20 cellular contexts compared by ENCODE assay signal in the genomic region with DNA sequence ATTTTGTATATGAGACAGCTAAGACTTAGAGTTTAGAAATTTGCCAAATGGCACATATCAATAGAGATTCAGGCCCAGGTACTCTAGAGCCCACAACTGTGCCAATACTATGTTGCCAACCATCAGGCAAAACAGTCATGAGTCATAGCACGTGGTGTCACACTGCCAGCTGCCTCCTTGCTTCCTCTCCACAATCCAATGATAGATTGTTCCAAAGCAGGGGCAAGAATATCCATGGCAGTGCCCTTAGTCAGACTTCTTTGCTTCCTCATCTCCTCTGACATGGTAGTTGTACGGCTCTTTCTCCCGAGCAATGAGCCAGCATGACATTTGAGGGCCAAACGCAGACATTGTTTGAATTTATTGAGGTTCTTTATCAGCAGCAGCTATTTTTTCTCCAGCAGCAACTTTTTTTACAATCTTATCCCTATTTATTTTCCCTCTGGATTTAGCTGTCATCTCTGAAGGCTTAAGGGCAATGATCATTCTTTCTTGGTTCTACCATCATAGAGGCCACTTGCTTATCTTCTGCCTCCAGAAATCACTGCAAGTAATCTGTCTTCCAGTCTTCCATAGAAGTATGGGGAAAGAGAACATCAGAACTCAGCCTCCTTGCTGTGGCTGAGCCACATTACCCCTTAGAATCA.
DNase-seq lines count a peak whose midpoint lies in the region; ATAC-seq, FAIRE-seq and TF ChIP-seq lines count a peak whose summit lies in the region.
"Had no signal": no experiment of that assay in that cellular context is flagged by ENCODE, and none has a peak within 500 bp of the region (broad histone marks: within the 10 kb centered on the region; RNA-seq: fewer than 3 reads in every experiment).

No MANE protein-coding gene starts in this region.

- FAIRE-seq in endothelial cell of umbilical vein (lab: Jason Lieb, UNC), result no peak
- FAIRE-seq: frontal cortex, HepG2 had no signal

- POLR2A ChIA-PET in endothelial cell of umbilical vein (lab: Charles Lee), result no interaction called here

- H3K4me3 Mint-ChIP-seq in nephron, result no peak overlapping the region
- H3K4me3 Mint-ChIP-seq: neural crest cell, T-helper 17 cell had no signal

- no peaks in the 10 kb centered on the region for H3K27me3 ChIP-seq in MG63
- H3K27me3 ChIP-seq in endothelial cell of umbilical vein (ENCODE audit: control insufficient read depth in 2 of 2, insufficient read depth in 2 of 2, low read length in 2 of 2), result no peaks in the 10 kb centered on the region
- H3K27me3 ChIP-seq: BE2C had no signal

- H4K20me1 ChIP-seq in endothelial cell of umbilical vein (replicated peaks; ENCODE audit: control insufficient read depth, extremely low read depth, insufficient read depth, low read length), result no peaks in the 10 kb centered on the region

- H3K27me3 Mint-ChIP-seq in nephron (ENCODE audit: low read depth), result no peaks in the 10 kb centered on the region

- H3K27ac ChIP-seq in endothelial cell of umbilical vein (ENCODE audit: insufficient read depth, low read depth, low read length), result no peak overlapping the region
- H3K27ac ChIP-seq in substantia nigra (ENCODE audit: low read depth, low read length, poor library complexity, severe bottlenecking), result no peak overlapping the region

- H3K79me2 ChIP-seq in endothelial cell of umbilical vein (ENCODE audit: control insufficient read depth, insufficient read depth, low read length), result no peaks in the 10 kb centered on the region

- H3K36me3 ChIP-seq in MG63, result no peaks in the 10 kb centered on the region
- no peaks in the 10 kb centered on the region for H3K36me3 ChIP-seq in endothelial cell of umbilical vein (ENCODE audit: control insufficient read depth in 2 of 2, extremely low read depth in 1 of 2, insufficient read depth in 2 of 2, low read length in 2 of 2)
- H3K36me3 ChIP-seq: BE2C had no signal

- TF ChIP-seq POLR2A in endothelial cell of umbilical vein (IDR thresholded peaks at IDR 0.05; ENCODE audit: low read depth, low read length), result no peak

- no peaks in the 10 kb centered on the region for H3K9me3 Mint-ChIP-seq in nephron
- H3K9me3 Mint-ChIP-seq: neural crest cell had no signal

- no peaks in the 10 kb centered on the region for H3K36me3 Mint-ChIP-seq in nephron (ENCODE audit: low read depth)

- H3K9me1 ChIP-seq in endothelial cell of umbilical vein (replicated peaks; ENCODE audit: control insufficient read depth, extremely low read depth, insufficient read depth, low read length), result no peaks in the 10 kb centered on the region

- H2AFZ ChIP-seq in endothelial cell of umbilical vein (ENCODE audit: low read depth, low read length), result no peak overlapping the region

- H3K4me1 Mint-ChIP-seq in nephron, result peaks cover 47% of the 10 kb centered on the region
- H3K4me1 Mint-ChIP-seq: neural crest cell had no signal

- DNase-seq in ELR (ENCODE audit: low read depth) (peak; percentile 17), MG63 (peak; percentile 73), endothelial cell of umbilical vein (ENCODE audit: low read depth, low spot score) (peak; percentile 12), substantia nigra (lab: John Stamatoyannopoulos, UW) (no peak), NCI-H1930 (lab: John Stamatoyannopoulos, UW) (no peak)
- DNase-seq: activated CD8-positive, alpha-beta memory T cell treated with anti-CD3 and anti-CD28 coated beads, Interleukin-2, amount 50 U/mL, for 4 hours; activated naive CD4-positive, alpha-beta T cell; BE2C; DMS79 treated with DMSO at 0.1 percent for 48 hours; GOT3; NCI-H2107; right cardiac atrium; Right ventricle myocardium superior; T-helper 17 cell had no signal

- intact Hi-C loops in endothelial cell of umbilical vein (cut with micrococcal nuclease), result no loop called here

- no TSS peak for BruUV-seq in endothelial cell of umbilical vein (replicated peaks; lab: Mats Ljungman, UMichigan)

- no peak for ATAC-seq in HG03159 (IDR thresholded peaks at IDR 0.05; ENCODE audit: unreplicated experiment)
- no peak for ATAC-seq in GM18870 (IDR thresholded peaks at IDR 0.05; ENCODE audit: unreplicated experiment)
- ATAC-seq: HepG2, right cardiac atrium, T-helper 17 cell had no signal

- peak overlapping the region; percentile 46 to 76 (median 62) for H3K27ac Mint-ChIP-seq in nephron
- H3K27ac Mint-ChIP-seq: T-helper 17 cell had no signal

- no peaks in the 10 kb centered on the region for H3K9me3 ChIP-seq in MG63
- H3K9me3 ChIP-seq in endothelial cell of umbilical vein (replicated peaks; ENCODE audit: control insufficient read depth, insufficient read depth, low read length), result no peaks in the 10 kb centered on the region
- H3K9me3 ChIP-seq: BE2C had no signal

- H3K4me2 ChIP-seq in endothelial cell of umbilical vein (ENCODE audit: insufficient read depth, low read length), result no peak overlapping the region

- CTCF ChIA-PET in endothelial cell of umbilical vein (lab: Charles Lee), result no interaction called here

- H3K4me1 ChIP-seq in endothelial cell of umbilical vein (ENCODE audit: control insufficient read depth, extremely low read depth, insufficient read depth, low read length), result no peaks in the 10 kb centered on the region
- H3K4me1 ChIP-seq: BE2C had no signal

- H3K4me3 ChIP-seq in MG63, result no peak overlapping the region
- H3K4me3 ChIP-seq in endothelial cell of umbilical vein (replicated peaks in 1 of 3; ENCODE audit: insufficient read depth in 1 of 3, low read depth in 1 of 3, low read length in 3 of 3), result no peak overlapping the region

- TF ChIP-seq CTCF in endothelial cell of umbilical vein (IDR thresholded peaks at IDR 0.05; ENCODE audit: extremely low read depth in 1 of 2, insufficient read depth in 1 of 2, low read depth in 1 of 2, low read length in 2 of 2) (no peak), nephron (IDR thresholded peaks at IDR 0.05; ENCODE audit: unreplicated experiment in 3 of 3) (no peak)

- dilution Hi-C loops in endothelial cell of umbilical vein (cut with MboI; ENCODE audit: extremely low pct_ligation_motif_present, low sequenced_read_pairs), result no loop called here

- H3K9ac ChIP-seq in endothelial cell of umbilical vein (replicated peaks; ENCODE audit: extremely low read depth, insufficient read depth, low read length), result no peak overlapping the region

TF ChIP-seq in endothelial cell of umbilical vein, 7 proteins besides CTCF, POLR2A, EP300 and RAD21:
- TF ChIP-seq JUN (IDR thresholded peaks at IDR 0.05; ENCODE audit: borderline replicate concordance, insufficient read depth, insufficient read length, low read depth) (no peak), FOS (IDR thresholded peaks at IDR 0.05; ENCODE audit: borderline replicate concordance, insufficient read depth, low read length) (no peak), EZH2 (IDR thresholded peaks at IDR 0.05; ENCODE audit: borderline replicate concordance, low read depth, low read length, severe bottlenecking) (no peak), GATA2 (IDR thresholded peaks at IDR 0.05; ENCODE audit: insufficient read depth, insufficient read length, low read depth, low read length) (no peak), POLR2AphosphoS5 (IDR thresholded peaks at IDR 0.05; ENCODE audit: insufficient read depth, low read depth, low read length) (no peak), MYC (IDR thresholded peaks at IDR 0.05; ENCODE audit: low read depth, low read length) (no peak)
- TF ChIP-seq, protein P1, sequence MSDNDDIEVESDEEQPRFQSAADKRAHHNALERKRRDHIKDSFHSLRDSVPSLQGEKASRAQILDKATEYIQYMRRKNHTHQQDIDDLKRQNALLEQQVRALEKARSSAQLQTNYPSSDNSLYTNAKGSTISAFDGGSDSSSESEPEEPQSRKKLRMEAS (IDR thresholded peaks at IDR 0.05; ENCODE audit: insufficient read depth, insufficient read length), result no peak
TF ChIP-seq in endothelial cell of umbilical vein: peak in this region for 0.

Comparison
In these comparisons a context has a peak if more than half of its experiments do, and no peak if none do; other contexts are left out.
1. DNase-seq: peak in ELR (single experiment), MG63 (single experiment) and endothelial cell of umbilical vein (single experiment); none in substantia nigra (0 of 49) and NCI-H1930 (0 of 2).